Comparison of ENCODE assay signal across 20 cellular contexts in the genomic region with DNA sequence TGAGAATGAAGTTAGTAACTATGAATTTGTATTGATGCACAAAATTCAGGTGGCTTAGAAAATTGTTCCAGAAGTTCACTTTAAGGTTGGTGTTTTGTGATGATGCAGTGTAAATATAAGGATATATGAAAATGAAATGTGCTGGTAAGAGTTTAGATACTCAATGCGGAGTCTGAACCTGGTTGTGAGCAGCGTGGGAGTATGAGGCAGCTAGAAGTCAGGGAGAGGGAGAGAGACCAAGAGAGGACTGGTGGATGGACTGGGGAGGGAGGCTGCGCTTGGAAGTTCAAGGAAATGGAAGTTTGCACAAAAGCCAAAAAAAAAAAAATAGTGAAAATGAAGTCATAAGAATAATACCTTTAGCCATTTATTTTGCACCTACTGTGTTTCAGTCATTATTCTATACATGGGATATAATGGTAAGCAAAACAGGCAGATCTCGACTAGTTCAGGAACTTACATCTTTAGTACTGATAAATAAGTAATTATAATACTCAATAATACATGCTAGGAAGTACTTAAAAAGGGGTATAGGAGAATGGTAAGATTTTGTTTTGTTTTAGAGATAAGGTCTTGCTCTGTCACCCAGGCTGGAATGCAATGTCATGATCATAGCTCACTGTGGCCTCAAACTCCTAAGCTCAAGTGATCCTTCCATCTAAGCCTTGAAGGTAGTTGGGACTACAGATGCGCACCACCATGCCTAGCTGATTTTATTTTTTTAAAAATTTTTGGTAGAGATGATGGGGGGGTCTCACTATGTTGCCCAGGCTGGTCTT. TPM values are rescaled to one million over a fixed set of nuclear protein-coding genes. Genes with fewer than 3 reads are reported as not detected.
DNase-seq lines count a peak whose midpoint lies in the region; ATAC-seq, FAIRE-seq and TF ChIP-seq lines count a peak whose summit lies in the region.
"Had no signal": no experiment of that assay in that cellular context is flagged by ENCODE, and none has a peak within 500 bp of the region (broad histone marks: within the 10 kb centered on the region; RNA-seq: fewer than 3 reads in every experiment).

No MANE protein-coding gene starts in this region.

- 0 out of 4 replicates have a peak, but pooled peaks of 1 of the 2 experiments have one; percentile 1 for TF ChIP-seq RAD21 in K562 (CRISPR knock-in tag; conservative IDR thresholded peaks at IDR 0.05 in 1 of 2, IDR thresholded peaks at IDR 0.05 in 1 of 2)

- POLR2A ChIA-PET in K562 (lab: Yijun Ruan, JAX) = interaction anchor here (0.5 to 1.3 kb wide), 5 partner anchors 10 to 476 kb away, joined by 3 to 4 read pairs (median 4); partner anchors contain the start of genes RAB21, THAP2 and ZFC3H1

- no TSS peak for BruUV-seq in K562 (replicated peaks; lab: Mats Ljungman, UMichigan)

- no peaks in the 10 kb centered on the region for H3F3A ChIP-seq in MM.1S (ENCODE audit: insufficient read depth, low read length)

- TF ChIP-seq CTCF in OCI-LY3 (IDR thresholded peaks at IDR 0.05; ENCODE audit: low read depth, low read length) = no peak
- no peak for TF ChIP-seq CTCF in K562 (IDR thresholded peaks at IDR 0.05 in 2 of 3, conservative IDR thresholded peaks at IDR 0.05 in 1 of 3; ENCODE audit: insufficient read depth in 2 of 3, low read depth in 1 of 3, low read length in 3 of 3)
- no peak for TF ChIP-seq CTCF in glutamatergic neuron (IDR thresholded peaks at IDR 0.05; ENCODE audit: partially characterized antibody, unreplicated experiment)
- TF ChIP-seq CTCF in HFFc6 (IDR thresholded peaks at IDR 0.05) = no peak
- TF ChIP-seq CTCF in MM.1S (IDR thresholded peaks at IDR 0.05; ENCODE audit: low read length) = no peak

- DNase-seq in K562 (ENCODE audit: extremely low read depth in 1 of 4, low spot score in 3 of 4) = peak in 1 of 4 experiments; percentile 55
- DNase-seq in glutamatergic neuron = no peak
- no peak for DNase-seq in HFFc6
- DNase-seq in stimulated activated effector memory CD8-positive, alpha-beta T cell treated with anti-CD3 and anti-CD28 coated beads, Interleukin-12 subunit alpha, Interleukin-12 subunit beta, amount 100 ng/mL, for 72 hours (ENCODE audit: low spot score in 2 of 2) = no peak
- no peak for DNase-seq in MM.1S
- DNase-seq: Caco-2; CD4-positive, CD25-positive, alpha-beta regulatory T cell; CD8-positive, alpha-beta T cell; DMS153; DND-41; H9 had no signal

- peak; percentile 74 for FAIRE-seq in K562 (lab: Jason Lieb, UNC)
- FAIRE-seq: G401.6, GM12892, GM19239 had no signal

- H3K4me1 Mint-ChIP-seq in glutamatergic neuron (ENCODE audit: low read depth, unreplicated experiment) (no peaks in the 10 kb centered on the region), HFFc6 (ENCODE audit: low read depth) (no peaks in the 10 kb centered on the region)
- no peaks in the 10 kb centered on the region for H3K4me1 Mint-ChIP-seq in stimulated activated effector memory CD8-positive, alpha-beta T cell treated with anti-CD3 and anti-CD28 coated beads, Interleukin-12 subunit alpha, Interleukin-12 subunit beta, amount 100 ng/mL, for 72 hours
- H3K4me1 Mint-ChIP-seq: CD4-positive, CD25-positive, alpha-beta regulatory T cell had no signal

- H3K9ac ChIP-seq in OCI-LY3 (ENCODE audit: low read length) = no peak overlapping the region
- H3K9ac ChIP-seq in K562 (ENCODE audit: insufficient read depth in 1 of 2, low read depth in 2 of 2, low read length in 2 of 2) = 0 out of 4 replicates have a peak overlapping the region, but pooled peaks of 1 of the 2 experiments have one; percentile 0
- no peak overlapping the region for H3K9ac ChIP-seq in MM.1S (ENCODE audit: low read length)
- H3K9ac ChIP-seq: BLaER1 had no signal

- H3K4me1 ChIP-seq in OCI-LY3 (ENCODE audit: low read length) (peaks cover 13% of the 10 kb centered on the region), K562 (replicated peaks in 1 of 2; ENCODE audit: control insufficient read depth in 2 of 2, insufficient read depth in 2 of 2, low read length in 2 of 2) (peaks cover 3 to 10% of the 10 kb centered on the region in 2 experiments; a peak in 2 of 5 replicates), MM.1S (ENCODE audit: low read length) (peaks cover 4% of the 10 kb centered on the region)
- H3K4me1 ChIP-seq: BLaER1, Caco-2 had no signal

- peak overlapping the region; percentile 1 for H3K27ac Mint-ChIP-seq in glutamatergic neuron (ENCODE audit: unreplicated experiment)
- H3K27ac Mint-ChIP-seq in HFFc6 = no peak overlapping the region
- H3K27ac Mint-ChIP-seq in stimulated activated effector memory CD8-positive, alpha-beta T cell treated with anti-CD3 and anti-CD28 coated beads, Interleukin-12 subunit alpha, Interleukin-12 subunit beta, amount 100 ng/mL, for 72 hours = no peak overlapping the region
- H3K27ac Mint-ChIP-seq: CD4-positive, CD25-positive, alpha-beta regulatory T cell; CD8-positive, alpha-beta T cell; GM23338; H9 had no signal

- H3K27me3 Mint-ChIP-seq in glutamatergic neuron (ENCODE audit: unreplicated experiment) (peaks cover 1% of the 10 kb centered on the region), HFFc6 (ENCODE audit: insufficient read depth) (no peaks in the 10 kb centered on the region; the same call in none of the 2 replicates)

- H3K36me3 Mint-ChIP-seq in glutamatergic neuron (ENCODE audit: unreplicated experiment) = no peaks in the 10 kb centered on the region
- H3K36me3 Mint-ChIP-seq in HFFc6 (ENCODE audit: low read depth) = no peaks in the 10 kb centered on the region
- H3K36me3 Mint-ChIP-seq in stimulated activated effector memory CD8-positive, alpha-beta T cell treated with anti-CD3 and anti-CD28 coated beads, Interleukin-12 subunit alpha, Interleukin-12 subunit beta, amount 100 ng/mL, for 72 hours = no peaks in the 10 kb centered on the region
- H3K36me3 Mint-ChIP-seq: CD4-positive, CD25-positive, alpha-beta regulatory T cell; CD8-positive, alpha-beta T cell had no signal

- H3K36me3 ChIP-seq in OCI-LY3 (replicated peaks; ENCODE audit: low read depth, low read length) (no peaks in the 10 kb centered on the region), K562 (ENCODE audit: control insufficient read depth, insufficient read depth, low read length) (no peaks in the 10 kb centered on the region), MM.1S (replicated peaks; ENCODE audit: insufficient read depth, low read length) (no peaks in the 10 kb centered on the region)
- H3K36me3 ChIP-seq: BLaER1 had no signal

- peak; percentile 70 for ATAC-seq in K562
- ATAC-seq in HG02938 (IDR thresholded peaks at IDR 0.05; ENCODE audit: unreplicated experiment) = no peak
- no peak for ATAC-seq in stimulated activated effector memory CD8-positive, alpha-beta T cell treated with anti-CD3 and anti-CD28 coated beads, Interleukin-12 subunit alpha, Interleukin-12 subunit beta, amount 100 ng/mL, for 72 hours
- ATAC-seq: CD8-positive, alpha-beta T cell; GM23338; HCT116 had no signal

- no peak overlapping the region for H3K4me2 ChIP-seq in OCI-LY3 (ENCODE audit: low read length)
- H3K4me2 ChIP-seq in K562 (ENCODE audit: insufficient read depth, low read length) = peak overlapping the region; percentile 26; the same call in 1 of the 2 replicates
- H3K4me2 ChIP-seq in MM.1S (ENCODE audit: low read depth, low read length) = no peak overlapping the region
- H3K4me2 ChIP-seq: BLaER1, GM23338 had no signal

- H3K79me2 ChIP-seq in OCI-LY3 (ENCODE audit: low read length) (no peaks in the 10 kb centered on the region), K562 (ENCODE audit: control insufficient read depth, insufficient read depth, low read length) (no peaks in the 10 kb centered on the region), MM.1S (ENCODE audit: low read length) (no peaks in the 10 kb centered on the region)

- intact Hi-C loops in K562 (cut with micrococcal nuclease) = loop anchor here (1.0 to 5.0 kb wide), 3 partner anchors 58 to 527 kb away; partner anchors contain the start of gene TMEM19

- H3K4me3 Mint-ChIP-seq in glutamatergic neuron (ENCODE audit: unreplicated experiment) = no peak overlapping the region
- H3K4me3 Mint-ChIP-seq in HFFc6 = no peak overlapping the region
- H3K4me3 Mint-ChIP-seq in stimulated activated effector memory CD8-positive, alpha-beta T cell treated with anti-CD3 and anti-CD28 coated beads, Interleukin-12 subunit alpha, Interleukin-12 subunit beta, amount 100 ng/mL, for 72 hours = no peak overlapping the region
- H3K4me3 Mint-ChIP-seq: CD4-positive, CD25-positive, alpha-beta regulatory T cell; CD8-positive, alpha-beta T cell; GM23338; H9 had no signal

- WGBS in K562 (ENCODE audit: insufficient coverage, low coverage, missing lambda C conversion rate) = 33% methylated on average over 5 of the region's 5 CpGs

- 0 out of 2 replicates have a peak overlapping the region, but pooled peaks have one; percentile 18 for H2AFZ ChIP-seq in OCI-LY3 (ENCODE audit: low read depth, low read length)
- peak overlapping the region; percentile 6 for H2AFZ ChIP-seq in K562 (ENCODE audit: low read depth, low read length)
- H2AFZ ChIP-seq in MM.1S (ENCODE audit: low read length) = no peak overlapping the region
- H2AFZ ChIP-seq: GM23338 had no signal

- H3K4me3 ChIP-seq in OCI-LY3 (ENCODE audit: low read length) (no peak overlapping the region), K562 (no peak overlapping the region), MM.1S (ENCODE audit: low read length) (no peak overlapping the region)
- H3K4me3 ChIP-seq: BLaER1, GM23338 had no signal

- H3K9me2 ChIP-seq in MM.1S (replicated peaks; ENCODE audit: insufficient read depth, low read length) = no peaks in the 10 kb centered on the region

- H3K27me3 ChIP-seq in OCI-LY3 (ENCODE audit: low read depth, low read length) (peaks cover 12% of the 10 kb centered on the region), K562 (ENCODE audit: control insufficient read depth in 2 of 2, insufficient read depth in 2 of 2, low read length in 2 of 2) (no peaks in the 10 kb centered on the region), MM.1S (replicated peaks; ENCODE audit: insufficient read depth, low read length) (no peaks in the 10 kb centered on the region)
- H3K27me3 ChIP-seq: BLaER1 had no signal

- TF ChIP-seq EP300 in K562 (IDR thresholded peaks at IDR 0.05; ENCODE audit: low read length) = no peak

- H3K9me3 ChIP-seq in OCI-LY3 (ENCODE audit: insufficient read depth, low read length) (no peaks in the 10 kb centered on the region), K562 (replicated peaks; ENCODE audit: control insufficient read depth, insufficient read depth, low read depth, low read length) (no peaks in the 10 kb centered on the region), MM.1S (replicated peaks; ENCODE audit: insufficient read depth, low read length) (no peaks in the 10 kb centered on the region)
- H3K9me3 ChIP-seq: BLaER1, Caco-2 had no signal

- H3K9me3 Mint-ChIP-seq in glutamatergic neuron (ENCODE audit: unreplicated experiment) = no peaks in the 10 kb centered on the region
- H3K9me3 Mint-ChIP-seq in HFFc6 = no peaks in the 10 kb centered on the region
- H3K9me3 Mint-ChIP-seq in stimulated activated effector memory CD8-positive, alpha-beta T cell treated with anti-CD3 and anti-CD28 coated beads, Interleukin-12 subunit alpha, Interleukin-12 subunit beta, amount 100 ng/mL, for 72 hours = no peaks in the 10 kb centered on the region
- H3K9me3 Mint-ChIP-seq: CD4-positive, CD25-positive, alpha-beta regulatory T cell; CD8-positive, alpha-beta T cell; GM23338; H9 had no signal

- TF ChIP-seq POLR2A in K562 (conservative IDR thresholded peaks at IDR 0.05) = no peak

- CTCF ChIA-PET in K562 (lab: Yijun Ruan, JAX; ENCODE audit: low intra/inter-chr PET ratio) = interaction anchor here (0.5 to 0.7 kb wide), 2 partner anchors 348 to 442 kb away, joined by 3 to 5 read pairs; no protein-coding TSS in a partner anchor

- H4K20me1 ChIP-seq in OCI-LY3 (ENCODE audit: insufficient read depth, low read length) (no peaks in the 10 kb centered on the region), K562 (replicated peaks; ENCODE audit: control insufficient read depth, insufficient read depth, low read length) (no peaks in the 10 kb centered on the region), MM.1S (ENCODE audit: insufficient read depth, low read length) (no peaks in the 10 kb centered on the region)
- H4K20me1 ChIP-seq: BLaER1 had no signal

- H3K27ac ChIP-seq in OCI-LY3 (ENCODE audit: low read length) (no peak overlapping the region), K562 (ENCODE audit: extremely low read depth, low read depth, low read length) (peak overlapping the region; percentile 23; the same call in 1 of the 3 replicates), MM.1S (ENCODE audit: low read length) (no peak overlapping the region)
- H3K27ac ChIP-seq: BLaER1, C4-2B had no signal

- H3K9me1 ChIP-seq in K562 (ENCODE audit: control insufficient read depth, insufficient read depth, low read length) = no peaks in the 10 kb centered on the region

- in situ Hi-C loops in K562 (cut with MboI) = loop anchor here (10.0 kb wide), 1 partner anchor 100 kb away; no protein-coding TSS in a partner anchor

RNA-seq across cellular contexts. Expression of gene RAB21, which starts 10.0 kb away (rescaled TPM):
- 3.7 and 24.2 TPM in 2 replicates for total RNA-seq in K562 (2011; cell fraction: chromatin; rRNA removed; ENCODE audit: low replicate concordance)
- 2.3 and 2.8 TPM in 2 replicates for total RNA-seq in K562 (2011; cell fraction: nucleolus; rRNA removed)
- total RNA-seq in K562 (2011; cell fraction: nucleoplasm; rRNA removed) = 4.5 and 9.6 TPM in 2 replicates
- total RNA-seq in K562 (2014; rRNA removed) (10.1 and 10.2 TPM in 2 replicates), K562 (2014; rRNA removed; fragmentation: Illumina TruSeq; extraction: Trizol) (45.6 and 53.7 TPM in 2 replicates), K562 (2015; rRNA removed; fragmentation: Illumina TruSeq; extraction: Trizol) (42.6 and 44.4 TPM in 2 replicates), K562 (2021) (34.7 and 40.2 TPM in 2 replicates), glutamatergic neuron (ENCODE audit: unreplicated experiment) (66.1 TPM)
- polyA plus RNA-seq in K562 (2011; rRNA removed) (8.2 and 13.5 TPM in 2 replicates), K562 (2014; fragmentation: Illumina TruSeq; extraction: Trizol) (30.5 and 35.8 TPM in 2 replicates), K562 (2014; fragmentation: Nextera tagmentation; extraction: Ambion mirVana) (1 to 10 TPM; 5.3 to 8.2 TPM), K562 (2014; rRNA removed) (16.3 and 19.6 TPM in 2 replicates)
- 0.79 and 1.6 TPM in 2 replicates for polyA plus RNA-seq in K562 (2011; cell fraction: cytosol; rRNA removed)
- 1.5 and 3.3 TPM in 2 replicates for polyA plus RNA-seq in K562 (2011; cell fraction: nucleus; rRNA removed)
- 20.7 and 30.1 TPM in 2 replicates for polyA plus RNA-seq in K562 (2012)
- 23.0 and 25.7 TPM in 2 replicates for polyA minus RNA-seq in K562 (2011; rRNA and poly(A)+ RNA removed)
- 6.7 and 9.8 TPM in 2 replicates for polyA minus RNA-seq in K562 (2011; cell fraction: cytosol; rRNA and poly(A)+ RNA removed)
- polyA minus RNA-seq in K562 (2011; cell fraction: nucleus; rRNA and poly(A)+ RNA removed) = 3.2 and 5.6 TPM in 2 replicates
- total RNA-seq in HFFc6 (2021; fragmentation: NEBNext Ultra II Directional; extraction: Animal tissue kit (Norgen Biotek cat#: 25700)) = 10 to 100 TPM; 79.3 to 93.5 (median 86.6) TPM

RNA-seq across cellular contexts. Expression of gene TMEM19, which starts 58.8 kb away (rescaled TPM):
- total RNA-seq in K562 (2011; cell fraction: chromatin; rRNA removed; ENCODE audit: low replicate concordance) = 14.9 and 22.9 TPM in 2 replicates
- 20.0 and 30.4 TPM in 2 replicates for total RNA-seq in K562 (2011; cell fraction: nucleolus; rRNA removed)
- 22.7 and 25.7 TPM in 2 replicates for total RNA-seq in K562 (2011; cell fraction: nucleoplasm; rRNA removed)
- total RNA-seq in K562 (2014; rRNA removed) (11.5 and 12.4 TPM in 2 replicates), K562 (2014; rRNA removed; fragmentation: Illumina TruSeq; extraction: Trizol) (17.2 and 20.6 TPM in 2 replicates), K562 (2015; rRNA removed; fragmentation: Illumina TruSeq; extraction: Trizol) (20.7 and 24.2 TPM in 2 replicates), K562 (2021) (14.1 and 15.7 TPM in 2 replicates), glutamatergic neuron (ENCODE audit: unreplicated experiment) (13.7 TPM)
- polyA plus RNA-seq in K562 (2011; rRNA removed) (15.8 and 20.7 TPM in 2 replicates), K562 (2014; fragmentation: Illumina TruSeq; extraction: Trizol) (8.2 and 8.8 TPM in 2 replicates), K562 (2014; fragmentation: Nextera tagmentation; extraction: Ambion mirVana) (10 to 100 TPM; 17.8 to 18.4 TPM), K562 (2014; rRNA removed) (10.5 and 15.5 TPM in 2 replicates)
- 6.9 and 18.4 TPM in 2 replicates for polyA plus RNA-seq in K562 (2011; cell fraction: cytosol; rRNA removed)
- 4.9 and 11.2 TPM in 2 replicates for polyA plus RNA-seq in K562 (2011; cell fraction: nucleus; rRNA removed)
- polyA plus RNA-seq in K562 (2012) = 9.6 and 13.6 TPM in 2 replicates
- polyA minus RNA-seq in K562 (2011; rRNA and poly(A)+ RNA removed) = 41.7 and 52.2 TPM in 2 replicates
- 6.5 and 15.3 TPM in 2 replicates for polyA minus RNA-seq in K562 (2011; cell fraction: cytosol; rRNA and poly(A)+ RNA removed)
- polyA minus RNA-seq in K562 (2011; cell fraction: nucleus; rRNA and poly(A)+ RNA removed) = 7.4 and 10.6 TPM in 2 replicates
- total RNA-seq in HFFc6 (2021; fragmentation: NEBNext Ultra II Directional; extraction: Animal tissue kit (Norgen Biotek cat#: 25700)) = 10 to 100 TPM; 24.0 to 41.6 (median 33.9) TPM
